ENCODE assay signal across 8 cellular contexts in genomic region chr2:27050996-27051901, GRCh38. TPM values are rescaled to one million over a fixed set of nuclear protein-coding genes. Genes with fewer than 3 reads are reported as not detected.
A peak's percentile ranks its signal among the peaks of the same experiment; 100 is the strongest.
DNase-seq lines count a peak whose midpoint lies in the region; ATAC-seq and TF ChIP-seq lines count a peak whose summit lies in the region.

Gene AGBL5 (plus strand): TSS chr2:27051668. CDS start chr2:27052959, 1,291 bp downstream.

- H3K27ac ChIP-seq in SJSA1 (peak within 1 kb of the TSS; percentile 63), foreskin keratinocyte (peak within 1 kb of the TSS; percentile 18), neural progenitor cell (peak within 1 kb of the TSS; percentile 72), stomach smooth muscle (ENCODE audit: low read length) (peak within 1 kb of the TSS; percentile 75)

- H3K27ac Mint-ChIP-seq in neural progenitor cell, result peak within 1 kb of the TSS; percentile 100

- peaks cover 22% of the 10 kb centered on the region for H3K27me3 Mint-ChIP-seq in neural progenitor cell (ENCODE audit: insufficient read depth, low read depth)

- H3K4me2 ChIP-seq in neural progenitor cell, result peak within 1 kb of the TSS; percentile 88

- H3F3A ChIP-seq in neural progenitor cell (ENCODE audit: low read depth), result peaks cover 34% of the 10 kb centered on the region

- H4K20me1 ChIP-seq in neural progenitor cell (ENCODE audit: low read depth), result no peaks in the 10 kb centered on the region

- H3K9me3 ChIP-seq in SJSA1 (replicated peaks) (0 out of 2 replicates have a peak, but pooled peaks cover 2% of the 10 kb centered on the region), neural progenitor cell (ENCODE audit: low read depth) (no peaks in the 10 kb centered on the region), stomach smooth muscle (ENCODE audit: control insufficient read depth in 2 of 2, low read length in 2 of 2) (no peaks in the 10 kb centered on the region)

- H3K4me1 Mint-ChIP-seq in neural progenitor cell, result peaks cover 32% of the 10 kb centered on the region

- peak within 1 kb of the TSS; percentile 92 for H2AFZ ChIP-seq in neural progenitor cell (replicated peaks)

- H3K4me1 ChIP-seq in SJSA1 (replicated peaks) (peaks cover 19% of the 10 kb centered on the region), foreskin keratinocyte (no peaks in the 10 kb centered on the region), neural progenitor cell (peaks cover 5% of the 10 kb centered on the region), stomach smooth muscle (ENCODE audit: control insufficient read depth, insufficient read depth, low read length) (peaks cover 23% of the 10 kb centered on the region)

- peaks cover 3% of the 10 kb centered on the region for H3K79me2 ChIP-seq in neural progenitor cell (ENCODE audit: low read depth)

- peak; percentile 84 for DNase-seq in GM04503 (ENCODE audit: low read depth)
- peak; percentile 85 for DNase-seq in HFF-Myc (ENCODE audit: extremely low read depth, low read depth)
- DNase-seq in MV-4-11 (lab: John Stamatoyannopoulos, UW), result peak; percentile 94
- DNase-seq in SJSA1 (ENCODE audit: low read depth in 1 of 2, low spot score in 2 of 2), result peak; percentile 96 to 98
- DNase-seq in activated gamma-delta T cell treated with anti-CD3 and anti-CD28 coated beads, Interleukin-2, amount 50 U/mL, for 16 hours (ENCODE audit: low read depth), result peak; percentile 91
- DNase-seq in foreskin keratinocyte, result peak; percentile 87 to 94
- DNase-seq in neural progenitor cell (ENCODE audit: low spot score), result peak; percentile 93

- TF ChIP-seq CTCF in HFF-Myc (IDR thresholded peaks at IDR 0.05; ENCODE audit: low read depth, low read length, missing control alignments) (no peak), foreskin keratinocyte (conservative IDR thresholded peaks at IDR 0.05) (no peak), neural progenitor cell (IDR thresholded peaks at IDR 0.05) (no peak)

- H3K9me3 Mint-ChIP-seq in neural progenitor cell, result peaks cover 19% of the 10 kb centered on the region

- peaks cover 31% of the 10 kb centered on the region for H3K36me3 ChIP-seq in SJSA1
- H3K36me3 ChIP-seq in neural progenitor cell, result no peaks in the 10 kb centered on the region
- peaks cover 24 to 25% of the 10 kb centered on the region in 2 donors for H3K36me3 ChIP-seq in stomach smooth muscle (ENCODE audit: control insufficient read depth in 2 of 2, insufficient read depth in 2 of 2, low read length in 2 of 2)

- ATAC-seq in foreskin keratinocyte, result peak; percentile 77

- H3K9ac ChIP-seq in neural progenitor cell (peak within 1 kb of the TSS; percentile 63), stomach smooth muscle (ENCODE audit: low read length in 2 of 2) (peak within 1 kb of the TSS; percentile 76 to 77)

- H3K27me3 ChIP-seq in SJSA1 (replicated peaks), result no peaks in the 10 kb centered on the region
- H3K27me3 ChIP-seq in foreskin keratinocyte, result no peaks in the 10 kb centered on the region
- no peaks in the 10 kb centered on the region for H3K27me3 ChIP-seq in neural progenitor cell
- H3K27me3 ChIP-seq in stomach smooth muscle (ENCODE audit: control insufficient read depth in 1 of 2, insufficient read depth in 2 of 2, low read length in 2 of 2), result no peaks in the 10 kb centered on the region

- H3K36me3 Mint-ChIP-seq in neural progenitor cell, result peaks cover 31% of the 10 kb centered on the region

- H3K4me3 Mint-ChIP-seq in neural progenitor cell, result peak within 1 kb of the TSS; percentile 98

- H3K4me3 ChIP-seq in HFF-Myc (replicated peaks; ENCODE audit: low read depth, low read length) (peak within 1 kb of the TSS; percentile 87), SJSA1 (peak within 1 kb of the TSS; percentile 61), neural progenitor cell (peak within 1 kb of the TSS; percentile 75), stomach smooth muscle (ENCODE audit: low read length in 2 of 2) (peak within 1 kb of the TSS; percentile 78 to 97)

RNA-seq across cellular contexts. Expression of gene AGBL5, which starts in this region (rescaled TPM):
- total RNA-seq in SJSA1 (2014; rRNA removed; shearing (Covaris generic)), result 22.8 and 32.7 TPM in 2 replicates
- total RNA-seq in foreskin keratinocyte, result 25.5 and 28.0 TPM in 2 replicates
- polyA plus RNA-seq in foreskin keratinocyte, result 20.9 and 21.9 TPM in 2 replicates
- 68.3 and 84.7 TPM in 2 replicates for total RNA-seq in neural progenitor cell (ENCODE audit: low replicate concordance)

Comparison
In these comparisons a context has a peak if more than half of its experiments do, and no peak if none do; other contexts are left out.
1. Peak in every context shown above with its lines: DNase-seq, ATAC-seq, H3K4me3 ChIP-seq and H3K27ac ChIP-seq.
2. H3K27ac ChIP-seq: peak in every context shown above with its lines; median percentile 75 in stomach smooth muscle; 72 in neural progenitor cell; 63 in SJSA1; 18 in foreskin keratinocyte.